Comparison of ENCODE assay signal across 8 cellular contexts in genomic region chr12:45731376-45731775, GRCh38. TPM values are rescaled to one million over a fixed set of nuclear protein-coding genes. Genes with fewer than 3 reads are reported as not detected.
DNase-seq lines count a peak whose midpoint lies in the region; ATAC-seq, FAIRE-seq and TF ChIP-seq lines count a peak whose summit lies in the region.

No MANE protein-coding gene starts in this region.

- no peaks in the 10 kb centered on the region for H3K36me3 ChIP-seq in mammary epithelial cell (ENCODE audit: insufficient read depth, low read length)

- BruUV-seq in mammary epithelial cell (replicated peaks; lab: Mats Ljungman, UMichigan): no TSS peak

- peak overlapping the region; percentile 96 for H3K9ac ChIP-seq in mammary epithelial cell (ENCODE audit: insufficient read depth, low read length)

- peaks cover 18 to 27% (median 24%) of the 10 kb centered on the region in 3 donors for H3K4me1 Mint-ChIP-seq in IgD-negative memory B cell

- no peak for FAIRE-seq in A549 (lab: Jason Lieb, UNC)
- FAIRE-seq in HTR-8/SVneo (lab: Jason Lieb, UNC): no peak

- no peak for TF ChIP-seq EP300 in A549 (IDR thresholded peaks at IDR 0.05)

- H3K36me3 Mint-ChIP-seq in IgD-negative memory B cell: peaks cover 1% of the 10 kb centered on the region

- POLR2A ChIA-PET in A549 (lab: Yijun Ruan, JAX): interaction anchor here (1.3 kb wide), 1 partner anchor 18 kb away, joined by 3 read pairs; no protein-coding TSS in a partner anchor

- H3K27me3 ChIP-seq in mammary epithelial cell (ENCODE audit: insufficient read depth, low read length): no peaks in the 10 kb centered on the region
- H3K27me3 ChIP-seq in mononuclear cell (ENCODE audit: insufficient read depth, low read length): no peaks in the 10 kb centered on the region

- H3K9me3 Mint-ChIP-seq in IgD-negative memory B cell: no peaks in the 10 kb centered on the region

- no peak overlapping the region for H2AFZ ChIP-seq in mammary epithelial cell (ENCODE audit: low read depth, low read length)

- H4K20me1 ChIP-seq in mammary epithelial cell (ENCODE audit: insufficient read depth, low read length): no peaks in the 10 kb centered on the region

- H3K4me3 Mint-ChIP-seq in IgD-negative memory B cell: peak overlapping the region; percentile 87 to 97 (median 96)

- TF ChIP-seq POLR2A in A549 (IDR thresholded peaks at IDR 0.05; ENCODE audit: low read length): no peak

- dilution Hi-C loops in mammary epithelial cell (cut with HindIII; ENCODE audit: low sequenced_read_pairs): no loop called here

- peak overlapping the region; percentile 62 for H3K4me3 ChIP-seq in A549
- peak overlapping the region; percentile 74 to 88 (median 86) for H3K4me3 ChIP-seq in mammary epithelial cell (replicated peaks in 1 of 3; ENCODE audit: insufficient read depth in 1 of 3, low read depth in 2 of 3, low read length in 3 of 3)
- peak overlapping the region; percentile 99 for H3K4me3 ChIP-seq in mononuclear cell (ENCODE audit: low read length)

- no peak for TF ChIP-seq CTCF in A549 (IDR thresholded peaks at IDR 0.05)
- TF ChIP-seq CTCF in mammary epithelial cell (conservative IDR thresholded peaks at IDR 0.05 in 1 of 2, IDR thresholded peaks at IDR 0.05 in 1 of 2; ENCODE audit: extremely low read depth in 1 of 2, insufficient read depth in 1 of 2, low read depth in 1 of 2, low read length in 2 of 2): no peak

- H3K4me2 ChIP-seq in A549 (peak overlapping the region; percentile 85), mammary epithelial cell (ENCODE audit: insufficient read depth, low read depth, low read length) (peak overlapping the region; percentile 91)

- H3K27ac ChIP-seq in A549 (peak overlapping the region; percentile 98 to 99), mammary epithelial cell (ENCODE audit: insufficient read depth, low read depth, low read length) (peak overlapping the region; percentile 86)

- DNase-seq in A549 (ENCODE audit: low read depth in 1 of 2, low spot score in 1 of 2) (no peak), mammary epithelial cell (no peak), AG08395 (ENCODE audit: low spot score) (no peak), HTR-8/SVneo (ENCODE audit: insufficient read length, low spot score) (no peak)

- intact Hi-C loops in mammary epithelial cell (cut with micrococcal nuclease): no loop called here

- H3K9me3 ChIP-seq in A549: no peaks in the 10 kb centered on the region
- no peaks in the 10 kb centered on the region for H3K9me3 ChIP-seq in mammary epithelial cell (replicated peaks; ENCODE audit: insufficient read depth, low read length)
- no peaks in the 10 kb centered on the region for H3K9me3 ChIP-seq in mononuclear cell (ENCODE audit: low read depth, low read length)

- ATAC-seq in A549: no peak
- ATAC-seq in GM21381 (IDR thresholded peaks at IDR 0.05; ENCODE audit: unreplicated experiment): no peak
- ATAC-seq in HG02885 (IDR thresholded peaks at IDR 0.05; ENCODE audit: poor library complexity, unreplicated experiment): no peak

- peaks cover 72% of the 10 kb centered on the region for H3K79me2 ChIP-seq in mammary epithelial cell (ENCODE audit: insufficient read depth, low read length)

- in situ Hi-C loops in mammary epithelial cell (cut with MboI; ENCODE audit: low sequenced_read_pairs in 2 of 2): loop anchor here in 1 of 2 donors (25.0 kb wide), 1 partner anchor 519 kb away; the partner anchor contains the start of gene ANO6

- TF ChIP-seq RAD21 in A549 (conservative IDR thresholded peaks at IDR 0.05 in 1 of 2, IDR thresholded peaks at IDR 0.05 in 1 of 2): no peak

- H3K4me1 ChIP-seq in A549: peaks cover 28% of the 10 kb centered on the region; the same call in 2 of the 3 replicates
- no peaks in the 10 kb centered on the region for H3K4me1 ChIP-seq in mammary epithelial cell (ENCODE audit: insufficient read depth, low read length)
- H3K4me1 ChIP-seq in mononuclear cell (ENCODE audit: insufficient read depth, low read length): peaks cover 26% of the 10 kb centered on the region

- 14% methylated on average over 2 of the region's 2 CpGs for WGBS in A549 (ENCODE audit: missing lambda C conversion rate)
- 21% methylated on average over 2 of the region's 2 CpGs for WGBS in mammary epithelial cell (ENCODE audit: low coverage, missing lambda C conversion rate)

- H3K27ac Mint-ChIP-seq in IgD-negative memory B cell: peak overlapping the region; percentile 97 to 99 (median 99)

- CTCF ChIA-PET in A549 (lab: Yijun Ruan, JAX): no interaction called here
- CTCF ChIA-PET in mammary epithelial cell (lab: Charles Lee; ENCODE audit: low non-redundant PET): no interaction called here

- no peaks in the 10 kb centered on the region for H3K27me3 Mint-ChIP-seq in IgD-negative memory B cell

TF ChIP-seq in A549, 52 proteins besides CTCF, POLR2A, EP300 and RAD21:
- TF ChIP-seq HES2 (IDR thresholded peaks at IDR 0.05) (no peak), JUNB (IDR thresholded peaks at IDR 0.05) (no peak), CBX8 (IDR thresholded peaks at IDR 0.05) (no peak), KDM1A (IDR thresholded peaks at IDR 0.05; ENCODE audit: low read depth) (no peak)

RNA-seq across cellular contexts. Expression of gene ARID2, which starts 1.9 kb away (rescaled TPM):
- polyA plus RNA-seq in A549 (2011; rRNA removed): 37.7 and 45.9 TPM in 2 replicates
- 7.3 and 10.4 TPM in 2 replicates for polyA plus RNA-seq in A549 (2012; cell fraction: cytosol; rRNA removed)
- polyA plus RNA-seq in A549 (2012; cell fraction: nucleus; rRNA removed): 7.6 and 9.3 TPM in 2 replicates
- 8.4 to 8.7 TPM (median 8.6 TPM) in 3 replicates for polyA plus RNA-seq in A549 (2017; fragmentation: RNase III; extraction: RNeasy Plus Mini Kit Qiagen cat#74134 plus additional on column Dnase treatment)
- 85.5 and 111 TPM in 2 replicates for polyA minus RNA-seq in A549 (2011; rRNA and poly(A)+ RNA removed)
- polyA plus RNA-seq in IgD-negative memory B cell: 6.2 TPM
- total RNA-seq in mammary epithelial cell: 10 to 100 TPM; 22.2 to 24.3 TPM
- 13.8 TPM for polyA plus RNA-seq in mammary epithelial cell
- 15.7 TPM for polyA minus RNA-seq in mammary epithelial cell
- 72.6 TPM for total RNA-seq in mononuclear cell
